1 cellular context compared by ENCODE assay signal in the genomic region with DNA sequence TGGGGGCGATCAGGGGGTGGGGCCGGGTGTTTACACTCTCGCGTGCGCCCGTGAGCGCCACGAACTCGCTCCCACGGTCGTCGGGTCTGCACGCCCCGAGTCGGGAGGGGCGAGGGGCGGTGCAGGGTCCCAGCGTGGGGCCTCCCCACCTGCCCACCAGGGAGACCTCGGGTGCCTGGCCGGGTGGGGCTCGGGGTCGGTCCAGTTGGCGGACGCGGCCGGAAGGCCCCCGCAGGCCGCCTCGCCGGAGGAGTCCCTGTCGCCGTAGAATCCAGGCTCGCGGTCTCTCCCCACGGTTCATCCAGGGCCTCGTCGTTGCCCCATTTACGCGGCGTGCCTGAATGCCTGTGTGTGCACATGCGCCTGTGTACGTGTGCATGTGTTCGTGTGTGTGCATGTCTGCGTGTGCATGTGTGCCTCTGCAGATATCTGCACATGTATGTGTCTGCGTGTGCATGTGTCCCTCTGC.
A peak's percentile ranks its signal among the peaks of the same experiment; 100 is the strongest.
TF ChIP-seq lines count a peak whose summit lies in the region.

No MANE protein-coding gene starts in this region.

TF ChIP-seq in HepG2, 621 proteins besides CTCF, POLR2A, EP300 and RAD21 (continued from another document):
- 0 out of 2 replicates have a peak, but pooled peaks have one; percentile 28 for TF ChIP-seq TERF1 (CRISPR knock-in tag; IDR thresholded peaks at IDR 0.05)
- TF ChIP-seq AGO2 (optimal IDR thresholded peaks at IDR 0.05; ENCODE audit: low read depth, low read length) = peak; percentile 18
- peak; percentile 81 for TF ChIP-seq PHF8 (CRISPR knock-in tag; IDR thresholded peaks at IDR 0.05)
- no peak for TF ChIP-seq ZNF850 (CRISPR knock-in tag; conservative IDR thresholded peaks at IDR 0.05)
- TF ChIP-seq, protein P1, sequence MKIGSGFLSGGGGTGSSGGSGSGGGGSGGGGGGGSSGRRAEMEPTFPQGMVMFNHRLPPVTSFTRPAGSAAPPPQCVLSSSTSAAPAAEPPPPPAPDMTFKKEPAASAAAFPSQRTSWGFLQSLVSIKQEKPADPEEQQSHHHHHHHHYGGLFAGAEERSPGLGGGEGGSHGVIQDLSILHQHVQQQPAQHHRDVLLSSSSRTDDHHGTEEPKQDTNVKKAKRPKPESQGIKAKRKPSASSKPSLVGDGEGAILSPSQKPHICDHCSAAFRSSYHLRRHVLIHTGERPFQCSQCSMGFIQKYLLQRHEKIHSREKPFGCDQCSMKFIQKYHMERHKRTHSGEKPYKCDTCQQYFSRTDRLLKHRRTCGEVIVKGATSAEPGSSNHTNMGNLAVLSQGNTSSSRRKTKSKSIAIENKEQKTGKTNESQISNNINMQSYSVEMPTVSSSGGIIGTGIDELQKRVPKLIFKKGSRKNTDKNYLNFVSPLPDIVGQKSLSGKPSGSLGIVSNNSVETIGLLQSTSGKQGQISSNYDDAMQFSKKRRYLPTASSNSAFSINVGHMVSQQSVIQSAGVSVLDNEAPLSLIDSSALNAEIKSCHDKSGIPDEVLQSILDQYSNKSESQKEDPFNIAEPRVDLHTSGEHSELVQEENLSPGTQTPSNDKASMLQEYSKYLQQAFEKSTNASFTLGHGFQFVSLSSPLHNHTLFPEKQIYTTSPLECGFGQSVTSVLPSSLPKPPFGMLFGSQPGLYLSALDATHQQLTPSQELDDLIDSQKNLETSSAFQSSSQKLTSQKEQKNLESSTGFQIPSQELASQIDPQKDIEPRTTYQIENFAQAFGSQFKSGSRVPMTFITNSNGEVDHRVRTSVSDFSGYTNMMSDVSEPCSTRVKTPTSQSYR (CRISPR knock-in tag; IDR thresholded peaks at IDR 0.05; ENCODE audit: borderline replicate concordance) = peak; percentile 2; the same call in 1 of the 2 replicates
- 0 out of 2 replicates have a peak, but pooled peaks have one; percentile 15 for TF ChIP-seq ZNF619 (CRISPR knock-in tag; IDR thresholded peaks at IDR 0.05)
- peak; percentile 33; the same call in 1 of the 2 replicates for TF ChIP-seq HDAC2 (CRISPR knock-in tag; IDR thresholded peaks at IDR 0.05)
- 0 out of 2 replicates have a peak, but pooled peaks have one; percentile 17 for TF ChIP-seq FOXO1 (CRISPR knock-in tag; IDR thresholded peaks at IDR 0.05)
- TF ChIP-seq HOXA7 (CRISPR knock-in tag; IDR thresholded peaks at IDR 0.05) = peak; percentile 71; the same call in 1 of the 2 replicates
- peak; percentile 86; the same call in 1 of the 2 replicates for TF ChIP-seq ZNF83 (CRISPR knock-in tag; IDR thresholded peaks at IDR 0.05; ENCODE audit: borderline replicate concordance)
- TF ChIP-seq, protein P2, sequence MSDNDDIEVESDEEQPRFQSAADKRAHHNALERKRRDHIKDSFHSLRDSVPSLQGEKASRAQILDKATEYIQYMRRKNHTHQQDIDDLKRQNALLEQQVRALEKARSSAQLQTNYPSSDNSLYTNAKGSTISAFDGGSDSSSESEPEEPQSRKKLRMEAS (IDR thresholded peaks at IDR 0.05) = peak; percentile 63; the same call in 1 of the 2 replicates
- TF ChIP-seq NR1H2 (CRISPR knock-in tag; IDR thresholded peaks at IDR 0.05; ENCODE audit: borderline replicate concordance, low read depth) = 0 out of 2 replicates have a peak, but pooled peaks have one; percentile 41
